ENCODE assay signal across 16 cellular contexts in genomic region chr17:40958086-40958953, GRCh38. TPM values are rescaled to one million over a fixed set of nuclear protein-coding genes. Genes with fewer than 3 reads are reported as not detected.
DNase-seq lines count a peak whose midpoint lies in the region; ATAC-seq and TF ChIP-seq lines count a peak whose summit lies in the region.
"Had no signal": no experiment of that assay in that cellular context is flagged by ENCODE, and none has a peak within 500 bp of the region (broad histone marks: within the 10 kb centered on the region; RNA-seq: fewer than 3 reads in every experiment).

No MANE protein-coding gene starts in this region.

- DNase-seq in H9 (no peak), PC-3 (peak; percentile 82), hepatocyte (ENCODE audit: low spot score) (peak; percentile 24), prostate gland (ENCODE audit: low spot score) (peak; percentile 77), NCI-H2227 treated with DMSO at 0.1 percent for 48 hours (lab: John Stamatoyannopoulos, UW) (no peak), testis (no peak), SK-N-SH (no peak)
- DNase-seq in activated naive CD4-positive, alpha-beta T cell (lab: John Stamatoyannopoulos, UW) = no peak
- DNase-seq: activated CD4-positive, alpha-beta T cell treated with anti-CD3 and anti-CD28 coated beads for 4 hours; activated naive CD8-positive, alpha-beta T cell treated with anti-CD3 and anti-CD28 coated beads, Interleukin-2, amount 50 U/mL, for 24 hours; EL; NCI-H226; stimulated activated CD4-positive, alpha-beta T cell treated with anti-CD3 and anti-CD28 coated beads, Interleukin-4, amount 100 ng/mL, for 1 hour; stimulated activated naive B cell treated with anti-CD40 and anti-IgM and Interleukin-4, amounts not matched to agents 10 μg/mL and 1 μg/mL and 100 μg/mL, for 72 hours had no signal

- no CpG with 5 or more reads among the region's 12 CpGs for WGBS in H9 (ENCODE audit: extremely low coverage, insufficient read length, low lambda C conversion rate)
- 79% methylated on average over 12 of the region's 12 CpGs for WGBS in hepatocyte (ENCODE audit: low lambda C conversion rate, missing lambda C conversion rate)
- 64% methylated on average over 12 of the region's 12 CpGs for WGBS in prostate gland
- 88 to 89% methylated on average over 12 of the region's 12 CpGs for WGBS in testis, 2 donors
- 24% methylated on average over 12 of the region's 12 CpGs for WGBS in SK-N-SH (ENCODE audit: low lambda C conversion rate)

- no peak overlapping the region for H2BK5ac ChIP-seq in H9 (ENCODE audit: insufficient read length, low read length)

- no peak for TF ChIP-seq RAD21 in SK-N-SH (IDR thresholded peaks at IDR 0.05; ENCODE audit: low read length)

- H3K36me3 ChIP-seq in PC-3 (ENCODE audit: low read depth, low read length) (no peaks in the 10 kb centered on the region), hepatocyte (replicated peaks; ENCODE audit: insufficient read depth, low read depth) (no peaks in the 10 kb centered on the region), prostate gland (no peaks in the 10 kb centered on the region), testis (ENCODE audit: low read depth, missing control alignments) (no peaks in the 10 kb centered on the region), SK-N-SH (replicated peaks in 1 of 2; ENCODE audit: control insufficient read depth in 1 of 2, insufficient read depth in 2 of 2, low read length in 1 of 2) (no peaks in the 10 kb centered on the region)
- H3K36me3 ChIP-seq: BLaER1 treated with 17β-estradiol and CSF1 and Interleukin-3, amounts not matched to agents 10 nM and 100 nM had no signal

- no peaks in the 10 kb centered on the region for H3K9me3 Mint-ChIP-seq in H9
- H3K9me3 Mint-ChIP-seq: T-helper 1 cell treated with Interleukin-12 subunit alpha and Interleukin-12 subunit beta and Interleukin-4 antibody, amounts not matched to agents 30 μg/mL and 1 μg/mL, for 36 hours had no signal

- no peak overlapping the region for H3K56ac ChIP-seq in H9 (ENCODE audit: insufficient read length, low read depth, low read length)

- H3F3A ChIP-seq in PC-3 (ENCODE audit: low read length, unreplicated experiment) (peaks cover 6% of the 10 kb centered on the region), SK-N-SH (replicated peaks; ENCODE audit: insufficient read depth) (no peaks in the 10 kb centered on the region)

- no peak for TF ChIP-seq EP300 in SK-N-SH (IDR thresholded peaks at IDR 0.05; ENCODE audit: borderline replicate concordance in 1 of 2, low read depth in 1 of 2, low read length in 1 of 2)

- TF ChIP-seq POLR2A in prostate gland (IDR thresholded peaks at IDR 0.05) (no peak), testis (IDR thresholded peaks at IDR 0.05) (no peak)

- CTCF ChIA-PET in PC-3 (lab: Charles Lee) (no interaction called here), SK-N-SH (lab: Yijun Ruan, JAX) (interaction anchor here (0.8 to 1.5 kb wide), 4 partner anchors 155 to 705 kb away, joined by 3 to 6 read pairs (median 4); no protein-coding TSS in a partner anchor)

- no TSS peak for BruUV-seq in PC-3 (replicated peaks; lab: Mats Ljungman, UMichigan)

- POLR2A ChIA-PET in PC-3 (lab: Charles Lee; ENCODE audit: unreplicated experiment) = no interaction called here
- POLR2A ChIA-PET in SK-N-SH (lab: Yijun Ruan, JAX) = no interaction called here

- peak; percentile 39 for ATAC-seq in PC-3
- ATAC-seq: activated naive CD8-positive, alpha-beta T cell treated with anti-CD3 and anti-CD28 coated beads, Interleukin-2, amount 50 U/mL, for 24 hours; stimulated activated naive B cell treated with anti-CD40 and anti-IgM and Interleukin-4, amounts not matched to agents 10 μg/mL and 1 μg/mL and 100 μg/mL, for 72 hours had no signal

- no peak overlapping the region for H4K8ac ChIP-seq in H9 (replicated peaks; ENCODE audit: insufficient read length, low read depth, low read length)

- no peaks in the 10 kb centered on the region for H3K79me2 ChIP-seq in H9 (ENCODE audit: insufficient read depth, low read length)
- H3K79me2 ChIP-seq in PC-3 (ENCODE audit: low read length) = no peaks in the 10 kb centered on the region
- H3K79me2 ChIP-seq in hepatocyte = no peaks in the 10 kb centered on the region
- H3K79me2 ChIP-seq in SK-N-SH (ENCODE audit: insufficient read depth) = no peaks in the 10 kb centered on the region

- no peak overlapping the region for H2BK15ac ChIP-seq in H9 (ENCODE audit: low read depth, low read length)

- H3T11ph ChIP-seq in H9 (ENCODE audit: low read length) = no peak overlapping the region

- H3K79me1 ChIP-seq in H9 (ENCODE audit: insufficient read depth, low read depth, low read length, poor library complexity, severe bottlenecking) = no peaks in the 10 kb centered on the region

- no peak overlapping the region for H2BK12ac ChIP-seq in H9 (ENCODE audit: insufficient read length, low read depth, low read length)

- H4K91ac ChIP-seq in H9 (ENCODE audit: insufficient read length, low read depth, low read length) = no peak overlapping the region

- H3K9me3 ChIP-seq in H9 (ENCODE audit: control insufficient read depth, low read depth, low read length) (no peaks in the 10 kb centered on the region), PC-3 (ENCODE audit: low read length) (no peaks in the 10 kb centered on the region), hepatocyte (ENCODE audit: low read depth) (no peaks in the 10 kb centered on the region), prostate gland (no peaks in the 10 kb centered on the region), testis (no peaks in the 10 kb centered on the region), SK-N-SH (no peaks in the 10 kb centered on the region)

- TF ChIP-seq CTCF in H9 (conservative IDR thresholded peaks at IDR 0.05) = no peak
- no peak for TF ChIP-seq CTCF in PC-3 (conservative IDR thresholded peaks at IDR 0.05; ENCODE audit: low read depth, low read length)
- no peak for TF ChIP-seq CTCF in hepatocyte (IDR thresholded peaks at IDR 0.05; ENCODE audit: poor library complexity)
- TF ChIP-seq CTCF in prostate gland (IDR thresholded peaks at IDR 0.05) = no peak
- no peak for TF ChIP-seq CTCF in testis (IDR thresholded peaks at IDR 0.05)
- no peak for TF ChIP-seq CTCF in SK-N-SH (IDR thresholded peaks at IDR 0.05)

- H2AK5ac ChIP-seq in H9 (ENCODE audit: insufficient read length, low read length) = no peak overlapping the region

- no peak overlapping the region for H2BK20ac ChIP-seq in H9 (ENCODE audit: low read depth, low read length, poor library complexity, severe bottlenecking)

- H3K27ac ChIP-seq in H9 (ENCODE audit: insufficient read length, low read depth, low read length) (no peak overlapping the region), PC-3 (ENCODE audit: low read length) (peak overlapping the region; percentile 92), hepatocyte (peak overlapping the region; percentile 56), prostate gland (peak overlapping the region; percentile 30 to 42), testis (no peak overlapping the region), SK-N-SH (ENCODE audit: low read depth in 2 of 2, low read length in 1 of 2) (no peak overlapping the region)
- H3K27ac ChIP-seq: BLaER1 treated with 17β-estradiol and CSF1 and Interleukin-3, amounts not matched to agents 10 nM and 100 nM had no signal

- H3K4ac ChIP-seq in H9 (ENCODE audit: low read depth, low read length) = no peak overlapping the region

- H3K4me3 ChIP-seq in PC-3 (ENCODE audit: low read length) (no peak overlapping the region), hepatocyte (no peak overlapping the region), prostate gland (no peak overlapping the region), testis (no peak overlapping the region), SK-N-SH (ENCODE audit: low read depth in 2 of 2, low read length in 1 of 2) (no peak overlapping the region)
- H3K4me3 ChIP-seq: BLaER1 treated with 17β-estradiol and CSF1 and Interleukin-3, amounts not matched to agents 10 nM and 100 nM had no signal

- H3K9me2 ChIP-seq in PC-3 (replicated peaks; ENCODE audit: low read length) = no peaks in the 10 kb centered on the region
- no peaks in the 10 kb centered on the region for H3K9me2 ChIP-seq in hepatocyte (replicated peaks; ENCODE audit: insufficient read depth)
- H3K9me2 ChIP-seq in SK-N-SH = no peaks in the 10 kb centered on the region

- H3K27me3 ChIP-seq in H9 (ENCODE audit: insufficient read depth, low read length) (no peaks in the 10 kb centered on the region), PC-3 (ENCODE audit: low read length) (no peaks in the 10 kb centered on the region), hepatocyte (no peaks in the 10 kb centered on the region), prostate gland (replicated peaks; ENCODE audit: insufficient read depth) (no peaks in the 10 kb centered on the region), testis (no peaks in the 10 kb centered on the region), SK-N-SH (ENCODE audit: insufficient read depth) (no peaks in the 10 kb centered on the region; the same call in 1 of the 2 replicates)
- H3K27me3 ChIP-seq: BLaER1 treated with 17β-estradiol and CSF1 and Interleukin-3, amounts not matched to agents 10 nM and 100 nM had no signal

- no peak overlapping the region for H3K14ac ChIP-seq in H9 (ENCODE audit: insufficient read depth, low read length)

- peaks cover 27 to 29% of the 10 kb centered on the region in 2 experiments for H3K4me1 Mint-ChIP-seq in H9
- H3K4me1 Mint-ChIP-seq: activated naive CD8-positive, alpha-beta T cell treated with anti-CD3 and anti-CD28 coated beads, Interleukin-2, amount 50 U/mL, for 24 hours; stimulated activated naive B cell treated with anti-CD40 and anti-IgM and Interleukin-4, amounts not matched to agents 10 μg/mL and 1 μg/mL and 100 μg/mL, for 72 hours had no signal

- H3K27ac Mint-ChIP-seq in H9 = peak overlapping the region in 2 of 3 experiments; percentile 12 to 32; a peak in 1 of 7 replicates
- H3K27ac Mint-ChIP-seq: activated naive CD8-positive, alpha-beta T cell treated with anti-CD3 and anti-CD28 coated beads, Interleukin-2, amount 50 U/mL, for 24 hours; stimulated activated naive B cell treated with anti-CD40 and anti-IgM and Interleukin-4, amounts not matched to agents 10 μg/mL and 1 μg/mL and 100 μg/mL, for 72 hours; T-helper 1 cell treated with Interleukin-12 subunit alpha and Interleukin-12 subunit beta and Interleukin-4 antibody, amounts not matched to agents 30 μg/mL and 1 μg/mL, for 36 hours had no signal

- H4K20me1 ChIP-seq in H9 (ENCODE audit: control insufficient read depth, insufficient read depth, insufficient read length) (no peaks in the 10 kb centered on the region), PC-3 (ENCODE audit: low read length) (no peaks in the 10 kb centered on the region), hepatocyte (ENCODE audit: insufficient read depth, poor library complexity, severe bottlenecking) (no peaks in the 10 kb centered on the region), SK-N-SH (ENCODE audit: insufficient read depth) (no peaks in the 10 kb centered on the region)
- H4K20me1 ChIP-seq: BLaER1 treated with 17β-estradiol and CSF1 and Interleukin-3, amounts not matched to agents 10 nM and 100 nM had no signal

- no peak overlapping the region for H2AFZ ChIP-seq in H9 (ENCODE audit: low read length)
- H2AFZ ChIP-seq in PC-3 (ENCODE audit: low read length) = no peak overlapping the region
- no peak overlapping the region for H2AFZ ChIP-seq in hepatocyte
- no peak overlapping the region for H2AFZ ChIP-seq in SK-N-SH (ENCODE audit: low read depth)

- no peak overlapping the region for H3K23ac ChIP-seq in H9 (ENCODE audit: insufficient read length, low read depth, low read length)

- H2BK120ac ChIP-seq in H9 (ENCODE audit: low read depth, low read length, poor library complexity, severe bottlenecking) = no peak overlapping the region

- H3K4me2 ChIP-seq in H9 (ENCODE audit: insufficient read depth, insufficient read length, low read length) = no peak overlapping the region
- peak overlapping the region; percentile 58 for H3K4me2 ChIP-seq in PC-3 (ENCODE audit: low read length)
- H3K4me2 ChIP-seq in hepatocyte = no peak overlapping the region
- H3K4me2 ChIP-seq in SK-N-SH = no peak overlapping the region

- H3K9ac ChIP-seq in H9 (ENCODE audit: extremely low read depth, insufficient read length, low read length) = no peak overlapping the region
- H3K9ac ChIP-seq in PC-3 (ENCODE audit: low read length) = peak overlapping the region; percentile 52
- no peak overlapping the region for H3K9ac ChIP-seq in SK-N-SH
- H3K9ac ChIP-seq: BLaER1 treated with 17β-estradiol and CSF1 and Interleukin-3, amounts not matched to agents 10 nM and 100 nM had no signal

- intact Hi-C loops in PC-3 (cut with micrococcal nuclease) (loop anchor here (5.0 kb wide), 1 partner anchor 104 kb away; the partner anchor contains the start of gene KRTAP2-3), prostate gland (cut with DNase I) (no loop called here), testis (cut with DNase I; ENCODE audit: low total_unique reads) (no loop called here)

- H3K4me3 Mint-ChIP-seq in H9 = no peak overlapping the region
- H3K4me3 Mint-ChIP-seq: activated naive CD8-positive, alpha-beta T cell treated with anti-CD3 and anti-CD28 coated beads, Interleukin-2, amount 50 U/mL, for 24 hours; stimulated activated naive B cell treated with anti-CD40 and anti-IgM and Interleukin-4, amounts not matched to agents 10 μg/mL and 1 μg/mL and 100 μg/mL, for 72 hours; T-helper 1 cell treated with Interleukin-12 subunit alpha and Interleukin-12 subunit beta and Interleukin-4 antibody, amounts not matched to agents 30 μg/mL and 1 μg/mL, for 36 hours had no signal

- H3K36me3 Mint-ChIP-seq in H9 (ENCODE audit: insufficient read depth in 1 of 3, low read depth in 3 of 3) = no peaks in the 10 kb centered on the region
- H3K36me3 Mint-ChIP-seq: stimulated activated naive B cell treated with anti-CD40 and anti-IgM and Interleukin-4, amounts not matched to agents 10 μg/mL and 1 μg/mL and 100 μg/mL, for 72 hours had no signal

- no peaks in the 10 kb centered on the region; the same call in none of the 2 replicates for H3K27me3 Mint-ChIP-seq in H9 (ENCODE audit: low read depth)

- peak overlapping the region; percentile 19 for H4K5ac ChIP-seq in H9 (ENCODE audit: insufficient read length, low read depth, low read length)

- H3K23me2 ChIP-seq in H9 (ENCODE audit: insufficient read length, low read depth, low read length, poor library complexity, severe bottlenecking) = no peaks in the 10 kb centered on the region

- H3K4me1 ChIP-seq in H9 (ENCODE audit: insufficient read depth, low read length) (peaks cover 9% of the 10 kb centered on the region; the same call in 1 of the 2 replicates), PC-3 (ENCODE audit: insufficient read depth, low read length) (peaks cover 58% of the 10 kb centered on the region), hepatocyte (ENCODE audit: insufficient read depth) (peaks cover 15% of the 10 kb centered on the region), prostate gland (replicated peaks) (no peaks in the 10 kb centered on the region), testis (no peaks in the 10 kb centered on the region), SK-N-SH (ENCODE audit: control insufficient read depth in 1 of 2, insufficient read depth in 2 of 2, low read depth in 1 of 2, low read length in 1 of 2) (peaks cover 0 to 5% of the 10 kb centered on the region in 2 experiments; a peak in 1 of 4 replicates)

- peak overlapping the region; percentile 27 for H3K18ac ChIP-seq in H9 (ENCODE audit: insufficient read length, low read depth, low read length)

RNA-seq across cellular contexts. Expression of gene KRT39, which starts 8.4 kb away (rescaled TPM):
- not detected in 2 replicates for total RNA-seq in H9 (2021)
- not detected in 2 replicates for total RNA-seq in PC-3 (2014; rRNA removed)
- total RNA-seq in hepatocyte = 1.0 TPM in 1 of 2 replicates, not detected in the other
- polyA plus RNA-seq in hepatocyte = not detected in 2 replicates
- not detected for total RNA-seq in prostate gland
- total RNA-seq in testis = not detected
- not detected for polyA plus RNA-seq in testis (ENCODE audit: insufficient read depth, low read depth, low replicate concordance)
- not detected in 2 replicates for polyA plus RNA-seq in SK-N-SH (2012; rRNA removed)
- polyA plus RNA-seq in SK-N-SH (2012; cell fraction: cytosol; rRNA removed) = not detected in 2 replicates
- polyA plus RNA-seq in SK-N-SH (2012; cell fraction: nucleus; rRNA removed) = not detected in 2 replicates

RNA-seq across cellular contexts. Expression of gene KRT23, which starts 20.9 kb away (rescaled TPM):
- total RNA-seq in H9 (2021) (not detected in 2 replicates), PC-3 (2014; rRNA removed) (not detected in 2 replicates), hepatocyte (4.0 and 6.4 TPM in 2 replicates), prostate gland (10 to 100 TPM; 19.6 to 38.9 TPM), testis (10 to 100 TPM; 14.0 to 17.3 TPM)
- polyA plus RNA-seq in hepatocyte (2.0 and 4.0 TPM in 2 replicates), testis (ENCODE audit: insufficient read depth, low read depth, low replicate concordance) (52.2 TPM), SK-N-SH (2012; rRNA removed) (not detected in 2 replicates)
- polyA plus RNA-seq in SK-N-SH (2012; cell fraction: cytosol; rRNA removed) = not detected in 2 replicates
- not detected in 2 replicates for polyA plus RNA-seq in SK-N-SH (2012; cell fraction: nucleus; rRNA removed)

RNA-seq across cellular contexts. Expression of gene KRT40, which starts 25.8 kb away (rescaled TPM):
- total RNA-seq in H9 (2021) (not detected in 2 replicates), PC-3 (2014; rRNA removed) (not detected in 2 replicates), hepatocyte (0.33 TPM in 1 of 2 replicates, not detected in the other), prostate gland (under 1 TPM in 1 of 2 donors, not detected in 1; 0.74 TPM), testis (under 1 TPM in 1 of 2 donors, not detected in 1; 0.16 TPM)
- polyA plus RNA-seq in hepatocyte (0.19 TPM in 1 of 2 replicates, not detected in the other), testis (ENCODE audit: insufficient read depth, low read depth, low replicate concordance) (0.45 TPM), SK-N-SH (2012; rRNA removed) (not detected in 2 replicates)
- not detected in 2 replicates for polyA plus RNA-seq in SK-N-SH (2012; cell fraction: cytosol; rRNA removed)
- not detected in 2 replicates for polyA plus RNA-seq in SK-N-SH (2012; cell fraction: nucleus; rRNA removed)

RNA-seq across cellular contexts. Expression of gene KRTAP3-3, which starts 35.6 kb away (rescaled TPM):
- total RNA-seq in H9 (2021) (not detected in 2 replicates), PC-3 (2014; rRNA removed) (not detected in 2 replicates), hepatocyte (not detected in 2 replicates), prostate gland (not detected), testis (not detected)
- polyA plus RNA-seq in hepatocyte (not detected in 2 replicates), testis (ENCODE audit: insufficient read depth, low read depth, low replicate concordance) (not detected), SK-N-SH (2012; rRNA removed) (not detected in 2 replicates)
- not detected in 2 replicates for polyA plus RNA-seq in SK-N-SH (2012; cell fraction: cytosol; rRNA removed)
- polyA plus RNA-seq in SK-N-SH (2012; cell fraction: nucleus; rRNA removed) = not detected in 2 replicates

RNA-seq across cellular contexts. Expression of gene KRTAP3-2, which starts 41.4 kb away (rescaled TPM):
- total RNA-seq in H9 (2021) = not detected in 2 replicates
- total RNA-seq in PC-3 (2014; rRNA removed) = not detected in 2 replicates
- total RNA-seq in hepatocyte = not detected in 2 replicates
- not detected in 2 replicates for polyA plus RNA-seq in hepatocyte
- not detected for total RNA-seq in prostate gland
- total RNA-seq in testis = not detected
- not detected for polyA plus RNA-seq in testis (ENCODE audit: insufficient read depth, low read depth, low replicate concordance)
- not detected in 2 replicates for polyA plus RNA-seq in SK-N-SH (2012; rRNA removed)
- not detected in 2 replicates for polyA plus RNA-seq in SK-N-SH (2012; cell fraction: cytosol; rRNA removed)
- not detected in 2 replicates for polyA plus RNA-seq in SK-N-SH (2012; cell fraction: nucleus; rRNA removed)

Comparison
In these comparisons a context has a peak if more than half of its experiments do, and no peak if none do; other contexts are left out.
1. DNase-seq: peak in PC-3 (single experiment), hepatocyte (single experiment) and prostate gland (single experiment); none in H9 (single experiment), activated naive CD4-positive, alpha-beta T cell (0 of 4), NCI-H2227 treated with DMSO at 0.1 percent for 48 hours (single experiment), testis (single experiment) and SK-N-SH (single experiment).
2. H3K27ac ChIP-seq: peak in PC-3 (single experiment), hepatocyte (single experiment) and prostate gland (2 of 2); none in H9 (single experiment), testis (0 of 2) and SK-N-SH (0 of 2).